31 cellular contexts compared by ENCODE assay signal in genomic region chr5:103827976-103828375, GRCh38.
"Had no signal": no experiment of that assay in that cellular context is flagged by ENCODE, and none has a peak within 500 bp of the region (broad histone marks: within the 10 kb centered on the region; RNA-seq: fewer than 3 reads in every experiment).

No MANE protein-coding gene starts in this region.

- H3K27ac ChIP-seq: adrenal gland, body of pancreas, brain microvascular endothelial cell, breast epithelium, VCaP had no signal

- H3K9me3 ChIP-seq: adrenal gland, body of pancreas, breast epithelium had no signal

- H3K4me1 ChIP-seq: adrenal gland, body of pancreas, breast epithelium had no signal

- H3K27me3 ChIP-seq: adrenal gland, body of pancreas, brain microvascular endothelial cell, breast epithelium had no signal

- H3K4me3 ChIP-seq: adrenal gland, body of pancreas, breast epithelium had no signal

- DNase-seq: activated B cell treated with CpG ODN at 0.5 μM for 24 hours; activated CD4-positive, alpha-beta memory T cell treated with anti-CD3 and anti-CD28 coated beads for 36 hours; activated CD4-positive, alpha-beta T cell treated with anti-CD3 and anti-CD28 coated beads for 4 hours; activated CD4-positive, alpha-beta T cell treated with anti-CD3 and anti-CD28 coated beads, Interleukin-2, amount 10 ng/mL, durations not matched to agents 24 days and 14 days; activated CD4-positive, alpha-beta T cell treated with anti-CD3 and anti-CD28 coated beads, Interleukin-2, amount 50 U/mL, for 1 hour; activated CD4-positive, alpha-beta T cell treated with anti-CD3 and anti-CD28 coated beads, Interleukin-2, amount 50 U/mL, for 4 hours; activated CD4-positive, CD25-positive, alpha-beta regulatory T cell treated with anti-CD3 and anti-CD28 coated beads, Interleukin-2, amount 50 U/mL, for 72 hours; activated CD8-positive, alpha-beta memory T cell treated with anti-CD3 and anti-CD28 coated beads, Interleukin-2, amount 50 U/mL, for 4 hours; activated CD8-positive, alpha-beta T cell treated with anti-CD3 and anti-CD28 coated beads for 36 hours; activated effector memory CD4-positive, alpha-beta T cell treated with anti-CD3 and anti-CD28 coated beads, Interleukin-2, amount 50 U/mL, for 16 hours; activated gamma-delta T cell treated with Interleukin-2 at 50 U/mL for 16 hours; activated naive CD4-positive, alpha-beta T cell; activated naive CD4-positive, alpha-beta T cell treated with anti-CD3 and anti-CD28 coated beads for 36 hours; activated naive CD4-positive, alpha-beta T cell treated with anti-CD3 and anti-CD28 coated beads, Interleukin-2, amount 50 U/mL, for 16 hours; activated naive CD8-positive, alpha-beta T cell treated with anti-CD3 and anti-CD28 coated beads for 36 hours; activated T-cell treated with anti-CD3 and anti-CD28 coated beads for 4 hours; activated T-cell treated with anti-CD3 and anti-CD28 coated beads, Interleukin-2, amount 50 U/mL, for 1 hour; activated T-cell treated with anti-CD3 and anti-CD28 coated beads, Interleukin-2, amount 50 U/mL, for 4 hours; activated T-cell treated with anti-CD3 and anti-CD28 coated beads, Interleukin-2, amount 50 U/mL, for 72 hours; adrenal gland; amniotic stem cell; aorta; body of pancreas; brain microvascular endothelial cell; cerebellar nuclear complex; T-helper 2 cell; T-helper 9 cell had no signal

- ATAC-seq: activated CD8-positive, alpha-beta T cell treated with anti-CD3 and anti-CD28 coated beads for 36 hours; activated naive CD4-positive, alpha-beta T cell treated with anti-CD3 and anti-CD28 coated beads, Interleukin-2, amount 50 U/mL, for 72 hours; activated T-cell treated with anti-CD3 and anti-CD28 coated beads, Interleukin-2, amount 50 U/mL, for 4 hours; activated T-cell treated with anti-CD3 and anti-CD28 coated beads, Interleukin-2, amount 50 U/mL, for 72 hours; activated T-helper 17 cell treated with anti-CD3 and anti-CD28 coated beads, Interleukin-2, amount 50 U/mL, for 72 hours; body of pancreas had no signal

- H3K36me3 ChIP-seq: adrenal gland, brain microvascular endothelial cell, breast epithelium had no signal
